Comparison of ENCODE assay signal across 12 cellular contexts in the genomic region with DNA sequence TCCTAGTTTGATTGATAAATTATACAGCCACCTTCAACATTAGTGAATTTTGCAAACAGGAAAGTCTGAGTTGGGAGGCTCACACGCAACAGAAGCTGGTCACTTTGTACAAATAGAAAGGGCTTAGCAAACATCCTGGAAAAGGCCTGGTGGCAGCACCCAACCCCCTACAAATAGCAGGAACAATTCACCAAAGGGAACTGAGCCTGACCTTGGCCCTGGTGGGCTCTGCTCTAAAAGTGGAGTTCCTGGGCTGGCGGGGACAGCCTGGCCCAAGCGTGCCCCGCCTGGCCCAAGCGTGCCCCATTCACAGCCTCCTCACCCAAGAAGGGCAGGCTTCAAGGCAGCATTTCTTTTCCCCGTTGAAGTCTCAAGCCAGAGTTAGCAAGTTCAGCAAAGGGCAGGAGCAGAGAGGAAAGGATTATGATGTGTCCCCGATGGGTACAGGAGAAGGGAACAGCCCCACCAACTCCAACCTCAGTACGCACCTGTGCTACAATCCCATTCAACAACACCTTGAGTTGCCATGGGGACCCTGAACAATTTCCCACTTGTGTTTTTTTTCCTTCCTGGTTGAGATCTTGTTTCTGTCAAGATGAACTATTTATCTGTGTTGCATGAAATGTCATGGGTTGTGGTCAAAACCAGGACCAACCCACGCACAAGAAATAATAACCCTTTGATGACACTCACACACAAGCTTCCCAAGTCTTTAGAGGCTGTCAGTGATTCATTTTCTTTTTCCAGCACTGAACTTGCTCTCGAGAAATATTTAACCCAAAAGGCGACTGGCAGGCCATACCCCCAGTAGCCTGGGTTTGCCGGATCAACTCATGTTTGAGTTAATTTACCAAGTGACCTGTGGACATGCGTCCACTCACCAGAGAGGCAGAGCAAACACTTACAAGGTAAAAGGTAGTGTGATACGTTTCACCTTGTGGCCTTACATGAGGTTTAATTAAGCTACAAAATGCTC. TPM values are rescaled to one million over a fixed set of nuclear protein-coding genes. Genes with fewer than 3 reads are reported as not detected.
DNase-seq lines count a peak whose midpoint lies in the region; ATAC-seq and TF ChIP-seq lines count a peak whose summit lies in the region.
"Had no signal": no experiment of that assay in that cellular context is flagged by ENCODE, and none has a peak within 500 bp of the region (broad histone marks: within the 10 kb centered on the region; RNA-seq: fewer than 3 reads in every experiment).

No MANE protein-coding gene starts in this region.

- H3K27ac Mint-ChIP-seq in activated CD8-positive, alpha-beta T cell treated with anti-CD3 and anti-CD28 coated beads for 36 hours: peak overlapping the region; percentile 98
- peak overlapping the region; percentile 99 for H3K27ac Mint-ChIP-seq in stimulated activated naive CD8-positive, alpha-beta T cell treated with anti-CD3 and anti-CD28 coated beads, Interleukin-15, Interleukin-2, amounts not matched to agents 100 ng/mL and 50 ng/mL, for 24 hours
- no peak overlapping the region for H3K27ac Mint-ChIP-seq in Calu3 (ENCODE audit: unreplicated experiment)

- H3K4me3 ChIP-seq in fibroblast of villous mesenchyme (ENCODE audit: low read depth, low read length): no peak overlapping the region
- H3K4me3 ChIP-seq in mesendoderm (ENCODE audit: low read length): no peak overlapping the region
- H3K4me3 ChIP-seq: right atrium auricular region had no signal

- no peak overlapping the region for H4K8ac ChIP-seq in mesendoderm (ENCODE audit: low read depth, low read length)

- H3K79me2 ChIP-seq in mesendoderm (ENCODE audit: control insufficient read depth, insufficient read depth, low read length): no peaks in the 10 kb centered on the region

- H2BK5ac ChIP-seq in mesendoderm (ENCODE audit: low read length): no peak overlapping the region

- no peak overlapping the region for H2BK15ac ChIP-seq in mesendoderm (replicated peaks; ENCODE audit: low read depth)

- no peak overlapping the region for H2BK120ac ChIP-seq in mesendoderm (ENCODE audit: low read depth, low read length)

- H3K27me3 ChIP-seq in mesendoderm (ENCODE audit: insufficient read depth, low read length, poor library complexity): no peaks in the 10 kb centered on the region
- H3K27me3 ChIP-seq: right atrium auricular region had no signal

- no peak overlapping the region for H4K5ac ChIP-seq in mesendoderm (ENCODE audit: low read length)

- intact Hi-C loops in activated CD8-positive, alpha-beta T cell treated with anti-CD3 and anti-CD28 coated beads for 36 hours (cut with micrococcal nuclease): no loop called here
- intact Hi-C loops in Calu3 (cut with micrococcal nuclease; ENCODE audit: unreplicated experiment): no loop called here

- H3K23ac ChIP-seq in mesendoderm (ENCODE audit: low read length): no peak overlapping the region

- no peak overlapping the region for H3K18ac ChIP-seq in mesendoderm (ENCODE audit: low read length)

- H3K27ac ChIP-seq in mesendoderm (ENCODE audit: low read depth, low read length): no peak overlapping the region
- H3K27ac ChIP-seq: right atrium auricular region had no signal

- ATAC-seq in activated CD8-positive, alpha-beta T cell treated with anti-CD3 and anti-CD28 coated beads for 36 hours: peak; percentile 4
- ATAC-seq in GM21528 (IDR thresholded peaks at IDR 0.05; ENCODE audit: low FRiP score, unreplicated experiment): no peak

- peaks cover 63% of the 10 kb centered on the region for H3K36me3 Mint-ChIP-seq in activated CD8-positive, alpha-beta T cell treated with anti-CD3 and anti-CD28 coated beads for 36 hours (ENCODE audit: low read depth)
- peaks cover 54% of the 10 kb centered on the region for H3K36me3 Mint-ChIP-seq in stimulated activated naive CD8-positive, alpha-beta T cell treated with anti-CD3 and anti-CD28 coated beads, Interleukin-15, Interleukin-2, amounts not matched to agents 100 ng/mL and 50 ng/mL, for 24 hours (ENCODE audit: low read depth)
- H3K36me3 Mint-ChIP-seq in Calu3 (ENCODE audit: insufficient read depth, unreplicated experiment): no peaks in the 10 kb centered on the region

- H3K4me3 Mint-ChIP-seq in activated CD8-positive, alpha-beta T cell treated with anti-CD3 and anti-CD28 coated beads for 36 hours: peak overlapping the region; percentile 36
- peak overlapping the region; percentile 63 for H3K4me3 Mint-ChIP-seq in stimulated activated naive CD8-positive, alpha-beta T cell treated with anti-CD3 and anti-CD28 coated beads, Interleukin-15, Interleukin-2, amounts not matched to agents 100 ng/mL and 50 ng/mL, for 24 hours
- H3K4me3 Mint-ChIP-seq in Calu3 (ENCODE audit: low read depth, unreplicated experiment): no peak overlapping the region

- DNase-seq in activated naive CD4-positive, alpha-beta T cell treated with Interleukin-2 at 50 U/mL for 16 hours: peak; percentile 26
- no peak for DNase-seq in activated naive CD4-positive, alpha-beta T cell treated with anti-CD3 and anti-CD28 coated beads, Interleukin-2, amount 50 U/mL, for 16 hours
- peak; percentile 74 for DNase-seq in activated CD8-positive, alpha-beta T cell treated with anti-CD3 and anti-CD28 coated beads for 36 hours
- DNase-seq in fibroblast of villous mesenchyme (ENCODE audit: low read depth): peak; percentile 50
- DNase-seq in mesendoderm: no peak
- DNase-seq in Calu3: no peak
- DNase-seq: effector CD4-positive, alpha-beta T cell; GDM1; Right ventricle myocardium superior had no signal

- H3K4ac ChIP-seq in mesendoderm (ENCODE audit: low read depth, low read length): no peak overlapping the region

- TF ChIP-seq CTCF in activated CD8-positive, alpha-beta T cell treated with anti-CD3 and anti-CD28 coated beads for 36 hours (IDR thresholded peaks at IDR 0.05): no peak
- TF ChIP-seq CTCF in fibroblast of villous mesenchyme (IDR thresholded peaks at IDR 0.05; ENCODE audit: insufficient read depth, low read depth, low read length): no peak
- no peak for TF ChIP-seq CTCF in Calu3 (IDR thresholded peaks at IDR 0.05; ENCODE audit: unreplicated experiment)

- peaks cover 93% of the 10 kb centered on the region for H3K4me1 Mint-ChIP-seq in activated CD8-positive, alpha-beta T cell treated with anti-CD3 and anti-CD28 coated beads for 36 hours (ENCODE audit: low read depth)
- peaks cover 100% of the 10 kb centered on the region for H3K4me1 Mint-ChIP-seq in stimulated activated naive CD8-positive, alpha-beta T cell treated with anti-CD3 and anti-CD28 coated beads, Interleukin-15, Interleukin-2, amounts not matched to agents 100 ng/mL and 50 ng/mL, for 24 hours (ENCODE audit: low read depth)
- H3K4me1 Mint-ChIP-seq in Calu3 (ENCODE audit: low read depth, unreplicated experiment): no peaks in the 10 kb centered on the region

- no peaks in the 10 kb centered on the region for H3K9me3 Mint-ChIP-seq in activated CD8-positive, alpha-beta T cell treated with anti-CD3 and anti-CD28 coated beads for 36 hours
- H3K9me3 Mint-ChIP-seq in stimulated activated naive CD8-positive, alpha-beta T cell treated with anti-CD3 and anti-CD28 coated beads, Interleukin-15, Interleukin-2, amounts not matched to agents 100 ng/mL and 50 ng/mL, for 24 hours: no peaks in the 10 kb centered on the region
- H3K9me3 Mint-ChIP-seq in Calu3 (ENCODE audit: low read depth, unreplicated experiment): no peaks in the 10 kb centered on the region

- no peaks in the 10 kb centered on the region for H3K79me1 ChIP-seq in mesendoderm (ENCODE audit: low read length)

- no peak overlapping the region for H2AK5ac ChIP-seq in mesendoderm (ENCODE audit: low read length)

- peaks cover 6% of the 10 kb centered on the region for H3K4me1 ChIP-seq in mesendoderm (ENCODE audit: control insufficient read depth, low read depth, low read length)
- H3K4me1 ChIP-seq: right atrium auricular region had no signal

- no peak overlapping the region for H3K9ac ChIP-seq in mesendoderm (ENCODE audit: low read length)

- H3K27me3 Mint-ChIP-seq in activated CD8-positive, alpha-beta T cell treated with anti-CD3 and anti-CD28 coated beads for 36 hours: no peaks in the 10 kb centered on the region
- no peaks in the 10 kb centered on the region for H3K27me3 Mint-ChIP-seq in stimulated activated naive CD8-positive, alpha-beta T cell treated with anti-CD3 and anti-CD28 coated beads, Interleukin-15, Interleukin-2, amounts not matched to agents 100 ng/mL and 50 ng/mL, for 24 hours
- H3K27me3 Mint-ChIP-seq in Calu3 (ENCODE audit: unreplicated experiment): no peaks in the 10 kb centered on the region

- no peak overlapping the region for H3K4me2 ChIP-seq in mesendoderm (ENCODE audit: low read length)

- POLR2A ChIA-PET in activated CD8-positive, alpha-beta T cell treated with anti-CD3 and anti-CD28 coated beads for 36 hours (lab: Charles Lee): interaction anchor here (1.5 to 6.3 kb wide), 4 partner anchors 9 to 43 kb away, joined by 3 to 58 read pairs (median 19); partner anchors contain the start of gene RGS10

- H3K36me3 ChIP-seq in mesendoderm (ENCODE audit: control insufficient read depth, insufficient read depth, low read length): no peaks in the 10 kb centered on the region

- BruUV-seq in Calu3 (replicated peaks; lab: Mats Ljungman, UMichigan): no TSS peak

- no CpG with 5 or more reads among the region's 14 CpGs for WGBS in mesendoderm (ENCODE audit: extremely low coverage, insufficient coverage, low lambda C conversion rate)

- H3K56ac ChIP-seq in mesendoderm (ENCODE audit: low read length): no peak overlapping the region

- CTCF ChIA-PET in activated CD8-positive, alpha-beta T cell treated with anti-CD3 and anti-CD28 coated beads for 36 hours (lab: Charles Lee): interaction anchor here (0.9 to 2.2 kb wide), 10 partner anchors 9 to 301 kb away, joined by 3 to 14 read pairs (median 4); partner anchors contain the start of gene RGS10
- CTCF ChIA-PET in Calu3 (lab: Charles Lee): interaction anchor here (0.6 kb wide), 1 partner anchor 9 kb away, joined by 7 read pairs; no protein-coding TSS in a partner anchor

RNA-seq across cellular contexts. Expression of gene RGS10, which starts 43.3 kb away (rescaled TPM):
- total RNA-seq in activated CD8-positive, alpha-beta T cell treated with anti-CD3 and anti-CD28 coated beads for 36 hours: 100 to 1,000 TPM; 207 to 220 TPM
- total RNA-seq in fibroblast of villous mesenchyme: 35.4 and 50.9 TPM in 2 replicates
- polyA plus RNA-seq in mesendoderm (2013, experiment 1 of 2): 10.5 TPM
- 10.2 TPM for polyA plus RNA-seq in mesendoderm (2013, experiment 2 of 2)
- 8.3 and 10.8 TPM in 2 replicates for total RNA-seq in Calu3 (2022)

Comparison
In these comparisons a context has a peak if more than half of its experiments do, and no peak if none do; other contexts are left out.
1. DNase-seq: peak in activated naive CD4-positive, alpha-beta T cell treated with Interleukin-2 at 50 U/mL for 16 hours (single experiment), activated CD8-positive, alpha-beta T cell treated with anti-CD3 and anti-CD28 coated beads for 36 hours (single experiment) and fibroblast of villous mesenchyme (single experiment); none in activated naive CD4-positive, alpha-beta T cell treated with anti-CD3 and anti-CD28 coated beads, Interleukin-2, amount 50 U/mL, for 16 hours (single experiment), mesendoderm (single experiment) and Calu3 (single experiment).